Comparison of ENCODE assay signal across 12 cellular contexts in the genomic region with DNA sequence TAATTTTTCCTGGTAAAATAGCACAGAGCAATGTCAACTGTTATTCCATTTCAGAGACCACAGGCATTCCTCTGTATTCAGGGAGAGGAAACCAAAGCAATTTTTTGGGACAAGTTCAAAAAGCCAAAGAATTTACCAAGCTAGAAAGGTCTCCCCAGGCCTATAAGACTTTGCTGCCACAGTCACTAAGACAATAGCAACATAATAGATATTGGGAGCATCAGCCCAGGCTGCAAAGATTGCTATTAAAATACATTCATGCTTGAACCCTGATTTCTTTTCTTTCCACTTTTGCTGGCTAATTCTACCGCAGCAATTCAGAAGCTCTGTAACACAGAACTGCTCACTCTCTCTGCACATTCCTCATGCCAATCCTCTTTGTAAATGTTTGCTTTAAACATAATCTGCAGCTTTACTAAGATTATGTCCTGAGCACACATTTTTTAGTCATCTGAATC.
DNase-seq lines count a peak whose midpoint lies in the region; ATAC-seq, FAIRE-seq and TF ChIP-seq lines count a peak whose summit lies in the region.
"Had no signal": no experiment of that assay in that cellular context is flagged by ENCODE, and none has a peak within 500 bp of the region (broad histone marks: within the 10 kb centered on the region; RNA-seq: fewer than 3 reads in every experiment).

No MANE protein-coding gene starts in this region.

- peak overlapping the region; percentile 56 for H3K4me2 ChIP-seq in A549
- H3K4me2 ChIP-seq in neural progenitor cell = peak overlapping the region; percentile 37

- no peaks in the 10 kb centered on the region for H3K27me3 ChIP-seq in dorsolateral prefrontal cortex
- H3K27me3 ChIP-seq in neural progenitor cell = no peaks in the 10 kb centered on the region
- H3K27me3 ChIP-seq in CD4-positive, alpha-beta T cell (ENCODE audit: control insufficient read depth, insufficient read depth, low read length) = no peaks in the 10 kb centered on the region
- no peaks in the 10 kb centered on the region for H3K27me3 ChIP-seq in testis

- H3K4me1 ChIP-seq in A549 (peaks cover 35% of the 10 kb centered on the region), neural progenitor cell (peaks cover 45% of the 10 kb centered on the region), testis (peaks cover 4% of the 10 kb centered on the region)

- no peak for TF ChIP-seq EP300 in A549 (IDR thresholded peaks at IDR 0.05)

- CTCF ChIA-PET in A549 (lab: Yijun Ruan, JAX) = interaction anchor here (0.6 to 14.2 kb wide), 8 partner anchors 12 to 256 kb away, joined by 3 to 127 read pairs (median 6); a partner anchor contains a TSS
- CTCF ChIA-PET in CD4-positive, alpha-beta T cell (lab: Charles Lee) = no interaction called here

- H3K9ac ChIP-seq in neural progenitor cell = no peak overlapping the region

- H2AFZ ChIP-seq in neural progenitor cell (replicated peaks) = no peak overlapping the region

- DNase-seq in A549 (ENCODE audit: low read depth in 1 of 2, low spot score in 1 of 2) = no peak
- peak; percentile 84 for DNase-seq in M059J (ENCODE audit: low read depth)
- DNase-seq in dorsolateral prefrontal cortex = no peak
- no peak for DNase-seq in neural progenitor cell (ENCODE audit: low spot score)
- DNase-seq in CD4-positive, alpha-beta T cell = no peak
- no peak for DNase-seq in NAMALWA (ENCODE audit: low spot score)
- DNase-seq in testis = no peak
- DNase-seq: dermis blood vessel endothelial cell; NCI-H1436 treated with DMSO at 0.1 percent for 48 hours; OCI-M1; stimulated activated naive CD4-positive, alpha-beta T cell treated with Interleukin-2 at 50 U/mL for 16 hours had no signal

- no peaks in the 10 kb centered on the region for H3K79me2 ChIP-seq in neural progenitor cell (ENCODE audit: low read depth)

- no peak for FAIRE-seq in A549 (lab: Jason Lieb, UNC)

- H4K20me1 ChIP-seq in neural progenitor cell (ENCODE audit: low read depth) = no peaks in the 10 kb centered on the region

- TF ChIP-seq CTCF in A549 (IDR thresholded peaks at IDR 0.05) (no peak), dorsolateral prefrontal cortex (IDR thresholded peaks at IDR 0.05 in 54 of 56, conservative IDR thresholded peaks at IDR 0.05 in 2 of 56; ENCODE audit: low read depth in 1 of 56, partially characterized antibody in 56 of 56) (no peak), neural progenitor cell (IDR thresholded peaks at IDR 0.05) (no peak), testis (IDR thresholded peaks at IDR 0.05) (no peak)
- TF ChIP-seq CTCF in CD4-positive, alpha-beta T cell (IDR thresholded peaks at IDR 0.05) = no peak

- H3K4me1 Mint-ChIP-seq in neural progenitor cell = peaks cover 56% of the 10 kb centered on the region
- peaks cover 8% of the 10 kb centered on the region for H3K4me1 Mint-ChIP-seq in CD4-positive, alpha-beta T cell (ENCODE audit: low read depth)

- H3K36me3 Mint-ChIP-seq in neural progenitor cell = no peaks in the 10 kb centered on the region
- H3K36me3 Mint-ChIP-seq in CD4-positive, alpha-beta T cell (ENCODE audit: low read depth) = no peaks in the 10 kb centered on the region

- intact Hi-C loops in dorsolateral prefrontal cortex (cut with DNase I) (no loop called here), testis (cut with DNase I; ENCODE audit: low total_unique reads) (loop anchor here (10.0 kb wide), 1 partner anchor 111 kb away; no protein-coding TSS in a partner anchor)
- intact Hi-C loops in CD4-positive, alpha-beta T cell (cut with DNase I, micrococcal nuclease) = no loop called here

- H3K27ac ChIP-seq in A549 (peak overlapping the region; percentile 13 to 70; a peak in 3 of 6 replicates), dorsolateral prefrontal cortex (peak overlapping the region in 58 of 59 donors; percentile 29 to 98 (median 81)), neural progenitor cell (no peak overlapping the region), testis (no peak overlapping the region)
- H3K27ac ChIP-seq in CD4-positive, alpha-beta T cell (ENCODE audit: low read depth, low read length) = no peak overlapping the region

- H3K4me3 ChIP-seq in A549 (no peak overlapping the region), dorsolateral prefrontal cortex (no peak overlapping the region), neural progenitor cell (no peak overlapping the region), testis (no peak overlapping the region)

- no peak overlapping the region for H3K4me3 Mint-ChIP-seq in neural progenitor cell
- no peak overlapping the region for H3K4me3 Mint-ChIP-seq in CD4-positive, alpha-beta T cell

- POLR2A ChIA-PET in A549 (lab: Yijun Ruan, JAX) = interaction anchor here (1.0 to 1.4 kb wide), 3 partner anchors 44 to 107 kb away, joined by 3 to 7 read pairs (median 3); a partner anchor contains a TSS
- POLR2A ChIA-PET in CD4-positive, alpha-beta T cell (lab: Charles Lee) = interaction anchor here (0.7 to 1.2 kb wide), 2 partner anchors 13 to 22 kb away, joined by 3 read pairs; no protein-coding TSS in a partner anchor

- no peaks in the 10 kb centered on the region for H3K27me3 Mint-ChIP-seq in neural progenitor cell (ENCODE audit: insufficient read depth, low read depth)
- H3K27me3 Mint-ChIP-seq in CD4-positive, alpha-beta T cell = no peaks in the 10 kb centered on the region

- peaks cover 12% of the 10 kb centered on the region for H3F3A ChIP-seq in neural progenitor cell (ENCODE audit: low read depth)

- WGBS in A549 (ENCODE audit: missing lambda C conversion rate) = 9% methylated on average over 1 of the region's 1 CpG
- WGBS in testis, 2 donors = 50 to 58% methylated on average over 1 of the region's 1 CpG

- TF ChIP-seq POLR2A in A549 (IDR thresholded peaks at IDR 0.05; ENCODE audit: low read length) (no peak), testis (IDR thresholded peaks at IDR 0.05) (no peak)

- peak overlapping the region; percentile 26 for H3K27ac Mint-ChIP-seq in neural progenitor cell
- H3K27ac Mint-ChIP-seq in CD4-positive, alpha-beta T cell = no peak overlapping the region

- no peaks in the 10 kb centered on the region for H3K9me3 ChIP-seq in A549
- H3K9me3 ChIP-seq in neural progenitor cell (ENCODE audit: low read depth) = no peaks in the 10 kb centered on the region
- no peaks in the 10 kb centered on the region for H3K9me3 ChIP-seq in CD4-positive, alpha-beta T cell (ENCODE audit: control insufficient read depth, low read length)
- no peaks in the 10 kb centered on the region for H3K9me3 ChIP-seq in testis

- ATAC-seq in A549 (peak; percentile 37 to 80; a peak in 4 of 6 replicates), GM18511 (IDR thresholded peaks at IDR 0.05; ENCODE audit: unreplicated experiment) (no peak)
- no peak for ATAC-seq in CD4-positive, alpha-beta T cell (ENCODE audit: poor library complexity)

- no peak for TF ChIP-seq RAD21 in A549 (conservative IDR thresholded peaks at IDR 0.05 in 1 of 2, IDR thresholded peaks at IDR 0.05 in 1 of 2)

- H3K9me3 Mint-ChIP-seq in neural progenitor cell = no peaks in the 10 kb centered on the region
- H3K9me3 Mint-ChIP-seq in CD4-positive, alpha-beta T cell = no peaks in the 10 kb centered on the region

- no peaks in the 10 kb centered on the region for H3K36me3 ChIP-seq in neural progenitor cell
- no peaks in the 10 kb centered on the region for H3K36me3 ChIP-seq in testis (ENCODE audit: low read depth, missing control alignments)

TF ChIP-seq in A549, 52 proteins besides CTCF, POLR2A, EP300 and RAD21:
- TF ChIP-seq RFX5 (IDR thresholded peaks at IDR 0.05) (no peak), CHD2 (IDR thresholded peaks at IDR 0.05; ENCODE audit: low read length, partially characterized antibody) (no peak), FOSL2 (IDR thresholded peaks at IDR 0.05) (no peak), FOSL2 (CRISPR knock-in tag; IDR thresholded peaks at IDR 0.05) (0 out of 2 replicates have a peak, but pooled peaks have one; percentile 7), MAFK (IDR thresholded peaks at IDR 0.05; ENCODE audit: partially characterized antibody) (no peak), TP53 (CRISPR knock-in tag; IDR thresholded peaks at IDR 0.05) (no peak), NR3C1 (IDR thresholded peaks at IDR 0.05) (no peak), POLR2AphosphoS2 (conservative IDR thresholded peaks at IDR 0.05; ENCODE audit: low read length) (no peak), FOXS1 (CRISPR knock-in tag; IDR thresholded peaks at IDR 0.05) (no peak), SMC3 (IDR thresholded peaks at IDR 0.05) (no peak), JUNB (IDR thresholded peaks at IDR 0.05) (0 out of 2 replicates have a peak, but pooled peaks have one; percentile 8), PHF8 (IDR thresholded peaks at IDR 0.05; ENCODE audit: borderline replicate concordance, low read depth) (no peak), SREBF2 (IDR thresholded peaks at IDR 0.05) (no peak)
- TF ChIP-seq, protein P1, sequence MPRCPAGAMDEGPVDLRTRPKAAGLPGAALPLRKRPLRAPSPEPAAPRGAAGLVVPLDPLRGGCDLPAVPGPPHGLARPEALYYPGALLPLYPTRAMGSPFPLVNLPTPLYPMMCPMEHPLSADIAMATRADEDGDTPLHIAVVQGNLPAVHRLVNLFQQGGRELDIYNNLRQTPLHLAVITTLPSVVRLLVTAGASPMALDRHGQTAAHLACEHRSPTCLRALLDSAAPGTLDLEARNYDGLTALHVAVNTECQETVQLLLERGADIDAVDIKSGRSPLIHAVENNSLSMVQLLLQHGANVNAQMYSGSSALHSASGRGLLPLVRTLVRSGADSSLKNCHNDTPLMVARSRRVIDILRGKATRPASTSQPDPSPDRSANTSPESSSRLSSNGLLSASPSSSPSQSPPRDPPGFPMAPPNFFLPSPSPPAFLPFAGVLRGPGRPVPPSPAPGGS (IDR thresholded peaks at IDR 0.05) = 0 out of 3 replicates have a peak, but pooled peaks have one; percentile 27
- TF ChIP-seq, protein P2, sequence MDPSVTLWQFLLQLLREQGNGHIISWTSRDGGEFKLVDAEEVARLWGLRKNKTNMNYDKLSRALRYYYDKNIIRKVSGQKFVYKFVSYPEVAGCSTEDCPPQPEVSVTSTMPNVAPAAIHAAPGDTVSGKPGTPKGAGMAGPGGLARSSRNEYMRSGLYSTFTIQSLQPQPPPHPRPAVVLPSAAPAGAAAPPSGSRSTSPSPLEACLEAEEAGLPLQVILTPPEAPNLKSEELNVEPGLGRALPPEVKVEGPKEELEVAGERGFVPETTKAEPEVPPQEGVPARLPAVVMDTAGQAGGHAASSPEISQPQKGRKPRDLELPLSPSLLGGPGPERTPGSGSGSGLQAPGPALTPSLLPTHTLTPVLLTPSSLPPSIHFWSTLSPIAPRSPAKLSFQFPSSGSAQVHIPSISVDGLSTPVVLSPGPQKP (IDR thresholded peaks at IDR 0.05; ENCODE audit: low read depth, low read length) = no peak
- TF ChIP-seq, protein P3, sequence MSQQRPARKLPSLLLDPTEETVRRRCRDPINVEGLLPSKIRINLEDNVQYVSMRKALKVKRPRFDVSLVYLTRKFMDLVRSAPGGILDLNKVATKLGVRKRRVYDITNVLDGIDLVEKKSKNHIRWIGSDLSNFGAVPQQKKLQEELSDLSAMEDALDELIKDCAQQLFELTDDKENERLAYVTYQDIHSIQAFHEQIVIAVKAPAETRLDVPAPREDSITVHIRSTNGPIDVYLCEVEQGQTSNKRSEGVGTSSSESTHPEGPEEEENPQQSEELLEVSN (IDR thresholded peaks at IDR 0.05; ENCODE audit: borderline replicate concordance, low read depth) = no peak

Comparison
In these comparisons a context has a peak if more than half of its experiments do, and no peak if none do; other contexts are left out.
1. ATAC-seq: peak in A549 (2 of 2); none in CD4-positive, alpha-beta T cell (single experiment) and GM18511 (single experiment).
2. H3K27ac ChIP-seq: peak in A549 (2 of 2) and dorsolateral prefrontal cortex (58 of 59); none in neural progenitor cell (single experiment), CD4-positive, alpha-beta T cell (single experiment) and testis (0 of 2).